In genomic region chr12:89566615-89567014, GRCh38 we compare ENCODE assay signal across 14 cellular contexts. TPM values are rescaled to one million over a fixed set of nuclear protein-coding genes. Genes with fewer than 3 reads are reported as not detected.
A peak's percentile ranks its signal among the peaks of the same experiment; 100 is the strongest.
DNase-seq lines count a peak whose midpoint lies in the region; ATAC-seq and TF ChIP-seq lines count a peak whose summit lies in the region.
"Had no signal": no experiment of that assay in that cellular context is flagged by ENCODE, and none has a peak within 500 bp of the region (broad histone marks: within the 10 kb centered on the region; RNA-seq: fewer than 3 reads in every experiment).

No MANE protein-coding gene starts in this region.

- DNase-seq in cardiac muscle cell (ENCODE audit: low read depth in 1 of 2, low spot score in 1 of 2) (peak; percentile 4 to 35), right cardiac atrium (no peak), OCI-M1 (lab: John Stamatoyannopoulos, UW) (peak; percentile 62), fibroblast of pulmonary artery (ENCODE audit: low read depth) (peak; percentile 49), NOMO-1 treated with DMSO at 0.1 percent for 48 hours (lab: John Stamatoyannopoulos, UW; ENCODE audit: unreplicated experiment) (no peak), NCI-H2107 (lab: John Stamatoyannopoulos, UW) (no peak), DMS53 (lab: John Stamatoyannopoulos, UW) (no peak)
- DNase-seq: activated CD4-positive, alpha-beta T cell treated with anti-CD3 and anti-CD28 coated beads for 4 hours; activated gamma-delta T cell; DMS153; esophagus squamous epithelium; NCI-H1694; SW 1271 had no signal

- ATAC-seq in right cardiac atrium = no peak
- no peak for ATAC-seq in HG03095 (IDR thresholded peaks at IDR 0.05; ENCODE audit: unreplicated experiment)

- H3K4me1 ChIP-seq in cardiac muscle cell (ENCODE audit: low read depth) (peaks cover 4% of the 10 kb centered on the region), right cardiac atrium (ENCODE audit: control insufficient read depth, insufficient read depth, low read length) (no peaks in the 10 kb centered on the region)

- intact Hi-C loops in right cardiac atrium (cut with DNase I) = no loop called here

- H3K9me3 ChIP-seq in cardiac muscle cell (ENCODE audit: low read depth) (no peaks in the 10 kb centered on the region), right cardiac atrium (ENCODE audit: control insufficient read depth, low read length) (no peaks in the 10 kb centered on the region)
- H3K9me3 ChIP-seq: esophagus squamous epithelium had no signal

- no peak overlapping the region for H3K27ac ChIP-seq in cardiac muscle cell
- H3K27ac ChIP-seq in right cardiac atrium (ENCODE audit: low read length) = no peak overlapping the region
- H3K27ac ChIP-seq: esophagus squamous epithelium had no signal

- H3K4me3 ChIP-seq in cardiac muscle cell = no peak overlapping the region
- H3K4me3 ChIP-seq in right cardiac atrium (ENCODE audit: low read length) = no peak overlapping the region
- H3K4me3 ChIP-seq in fibroblast of pulmonary artery (replicated peaks; ENCODE audit: low read depth, low read length) = no peak overlapping the region
- H3K4me3 ChIP-seq: esophagus squamous epithelium had no signal

- no peak for TF ChIP-seq CTCF in cardiac muscle cell (IDR thresholded peaks at IDR 0.05; ENCODE audit: low read depth, low read length)
- no peak for TF ChIP-seq CTCF in fibroblast of pulmonary artery (IDR thresholded peaks at IDR 0.05; ENCODE audit: low read length, missing control alignments)

- no peaks in the 10 kb centered on the region for H3K36me3 ChIP-seq in cardiac muscle cell
- H3K36me3 ChIP-seq: esophagus squamous epithelium had no signal

- H3K27me3 ChIP-seq in cardiac muscle cell (no peaks in the 10 kb centered on the region), right cardiac atrium (ENCODE audit: control insufficient read depth, insufficient read depth) (no peaks in the 10 kb centered on the region)
- H3K27me3 ChIP-seq: esophagus squamous epithelium had no signal

RNA-seq across cellular contexts. Expression of gene POC1B, which starts 40.8 kb away (rescaled TPM):
- total RNA-seq in cardiac muscle cell (11.0 and 12.8 TPM in 2 replicates), right cardiac atrium (10 to 100 TPM in 1 of 4 donors, 1 to 10 TPM in 3; 7.8 to 13.1 (median 8.8) TPM)
- polyA plus RNA-seq in cardiac muscle cell (16.1 and 26.5 TPM in 2 replicates), right cardiac atrium (5.4 TPM)

RNA-seq across cellular contexts. Expression of gene GALNT4, which starts 42.0 kb away (rescaled TPM):
- total RNA-seq in cardiac muscle cell = 2.5 and 4.0 TPM in 2 replicates
- polyA plus RNA-seq in cardiac muscle cell = 1.3 and 1.9 TPM in 2 replicates
- 1 to 10 TPM; 3.3 to 5.2 (median 4.0) TPM for total RNA-seq in right cardiac atrium
- polyA plus RNA-seq in right cardiac atrium = 2.5 TPM

Comparison
In these comparisons a context has a peak if more than half of its experiments do, and no peak if none do; other contexts are left out.
1. DNase-seq: peak in cardiac muscle cell (2 of 2), OCI-M1 (single experiment) and fibroblast of pulmonary artery (single experiment); none in right cardiac atrium (0 of 3), NOMO-1 treated with DMSO at 0.1 percent for 48 hours (single experiment), NCI-H2107 (single experiment) and DMS53 (single experiment).